Comparison of ENCODE assay signal across 1 cellular context in the genomic region with DNA sequence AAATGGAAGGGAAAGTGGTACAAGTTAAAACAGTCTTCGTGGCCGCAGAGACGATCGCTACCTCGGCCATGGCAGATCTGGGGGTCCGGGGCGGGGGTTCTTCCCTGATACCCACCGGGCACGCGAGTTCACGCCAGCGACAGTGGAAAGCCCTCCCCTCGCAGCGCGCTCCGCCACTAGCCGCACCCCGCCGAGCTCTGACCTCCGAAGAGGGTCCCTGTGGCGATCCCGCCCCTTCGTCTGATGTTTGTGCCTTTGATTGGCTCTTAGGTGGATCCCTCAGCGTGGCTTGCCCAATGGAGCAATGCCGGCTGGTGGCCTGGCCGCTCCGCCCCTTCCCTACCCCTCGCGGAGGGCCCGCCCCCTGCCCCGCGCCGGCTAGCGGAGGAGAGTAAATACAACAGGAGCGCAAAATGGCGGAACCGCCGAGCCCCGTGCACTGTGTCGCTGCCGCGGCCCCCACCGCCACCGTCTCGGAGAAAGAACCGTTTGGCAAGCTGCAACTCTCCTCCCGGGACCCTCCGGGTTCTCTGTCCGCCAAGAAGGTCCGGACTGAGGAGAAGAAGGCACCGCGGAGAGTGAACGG.
TF ChIP-seq lines count a peak whose summit lies in the region.

A gene (plus strand): TSS at position 403 of the 586 bp plus-strand sequence. CDS start 11 bp downstream, at position 414.

TF ChIP-seq in HepG2, 621 proteins besides CTCF, POLR2A, EP300 and RAD21 (continued from another document and continues in another):
- TF ChIP-seq, protein P1, sequence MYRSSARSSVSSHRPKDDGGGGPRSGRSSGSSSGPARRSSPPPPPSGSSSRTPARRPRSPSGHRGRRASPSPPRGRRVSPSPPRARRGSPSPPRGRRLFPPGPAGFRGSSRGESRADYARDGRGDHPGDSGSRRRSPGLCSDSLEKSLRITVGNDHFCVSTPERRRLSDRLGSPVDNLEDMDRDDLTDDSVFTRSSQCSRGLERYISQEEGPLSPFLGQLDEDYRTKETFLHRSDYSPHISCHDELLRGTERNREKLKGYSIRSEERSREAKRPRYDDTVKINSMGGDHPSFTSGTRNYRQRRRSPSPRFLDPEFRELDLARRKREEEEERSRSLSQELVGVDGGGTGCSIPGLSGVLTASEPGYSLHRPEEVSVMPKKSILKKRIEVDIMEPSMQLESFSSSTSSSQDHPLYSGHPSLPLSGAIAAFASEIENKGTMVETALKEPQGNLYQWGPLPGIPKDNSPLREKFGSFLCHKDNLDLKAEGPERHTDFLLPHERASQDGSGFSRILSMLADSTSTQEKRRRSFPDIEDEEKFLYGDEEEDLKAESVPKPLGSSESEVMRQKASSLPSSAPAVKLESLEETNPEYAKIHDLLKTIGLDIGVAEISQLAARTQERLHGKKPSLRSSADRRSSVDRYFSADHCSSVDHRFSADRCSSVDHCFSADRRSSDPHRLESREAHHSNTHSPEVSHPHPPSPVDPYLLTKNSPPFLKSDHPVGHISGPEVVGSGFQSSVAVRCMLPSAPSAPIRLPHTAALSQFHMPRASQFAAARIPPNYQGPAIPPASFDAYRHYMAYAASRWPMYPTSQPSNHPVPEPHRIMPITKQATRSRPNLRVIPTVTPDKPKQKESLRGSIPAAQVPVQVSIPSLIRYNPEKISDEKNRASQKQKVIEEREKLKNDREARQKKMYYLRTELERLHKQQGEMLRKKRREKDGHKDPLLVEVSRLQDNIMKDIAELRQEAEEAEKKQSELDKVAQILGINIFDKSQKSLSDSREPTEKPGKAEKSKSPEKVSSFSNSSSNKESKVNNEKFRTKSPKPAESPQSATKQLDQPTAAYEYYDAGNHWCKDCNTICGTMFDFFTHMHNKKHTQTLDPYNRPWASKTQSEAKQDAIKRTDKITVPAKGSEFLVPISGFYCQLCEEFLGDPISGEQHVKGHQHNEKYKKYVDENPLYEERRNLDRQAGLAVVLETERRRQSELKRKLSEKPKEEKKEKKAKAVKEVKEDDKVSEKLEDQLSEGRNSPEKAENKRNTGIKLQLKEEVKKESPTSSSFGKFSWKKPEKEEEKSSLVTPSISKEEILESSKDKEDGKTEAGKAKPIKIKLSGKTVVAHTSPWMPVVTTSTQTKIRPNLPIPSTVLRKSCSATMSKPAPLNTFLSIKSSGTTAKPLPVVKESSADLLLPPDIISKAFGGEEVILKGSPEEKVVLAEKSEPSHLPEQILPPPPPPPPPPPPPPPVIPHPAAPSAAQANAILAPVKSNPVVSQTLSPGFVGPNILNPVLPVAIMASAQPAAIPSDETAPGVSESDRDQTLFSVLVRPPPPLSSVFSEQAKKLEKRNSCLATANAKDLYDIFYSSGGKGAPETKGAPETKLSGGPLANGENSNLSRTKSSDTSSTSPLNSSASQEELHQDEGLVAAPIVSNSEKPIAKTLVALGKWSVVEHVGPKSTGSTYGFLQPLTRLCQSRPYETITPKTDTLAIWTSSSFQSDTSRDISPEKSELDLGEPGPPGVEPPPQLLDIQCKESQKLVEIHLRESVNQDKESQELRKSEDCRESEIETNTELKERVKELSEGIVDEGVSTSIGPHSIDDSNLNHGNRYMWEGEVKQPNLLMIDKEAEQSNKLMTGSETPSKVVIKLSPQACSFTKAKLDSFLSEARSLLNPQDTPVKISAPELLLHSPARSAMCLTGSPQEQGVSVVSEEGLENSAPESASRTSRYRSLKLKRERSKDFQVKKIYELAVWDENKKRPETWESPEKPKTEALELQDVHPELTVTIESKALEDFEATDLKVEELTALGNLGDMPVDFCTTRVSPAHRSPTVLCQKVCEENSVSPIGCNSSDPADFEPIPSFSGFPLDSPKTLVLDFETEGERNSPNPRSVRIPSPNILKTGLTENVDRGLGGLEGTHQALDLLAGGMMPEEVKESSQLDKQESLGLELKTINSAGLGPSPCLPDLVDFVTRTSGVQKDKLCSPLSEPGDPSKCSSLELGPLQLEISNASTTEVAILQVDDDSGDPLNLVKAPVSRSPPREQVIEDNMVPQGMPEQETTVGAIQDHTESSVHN (CRISPR knock-in tag; IDR thresholded peaks at IDR 0.05) = no peak
- TF ChIP-seq, protein P2, sequence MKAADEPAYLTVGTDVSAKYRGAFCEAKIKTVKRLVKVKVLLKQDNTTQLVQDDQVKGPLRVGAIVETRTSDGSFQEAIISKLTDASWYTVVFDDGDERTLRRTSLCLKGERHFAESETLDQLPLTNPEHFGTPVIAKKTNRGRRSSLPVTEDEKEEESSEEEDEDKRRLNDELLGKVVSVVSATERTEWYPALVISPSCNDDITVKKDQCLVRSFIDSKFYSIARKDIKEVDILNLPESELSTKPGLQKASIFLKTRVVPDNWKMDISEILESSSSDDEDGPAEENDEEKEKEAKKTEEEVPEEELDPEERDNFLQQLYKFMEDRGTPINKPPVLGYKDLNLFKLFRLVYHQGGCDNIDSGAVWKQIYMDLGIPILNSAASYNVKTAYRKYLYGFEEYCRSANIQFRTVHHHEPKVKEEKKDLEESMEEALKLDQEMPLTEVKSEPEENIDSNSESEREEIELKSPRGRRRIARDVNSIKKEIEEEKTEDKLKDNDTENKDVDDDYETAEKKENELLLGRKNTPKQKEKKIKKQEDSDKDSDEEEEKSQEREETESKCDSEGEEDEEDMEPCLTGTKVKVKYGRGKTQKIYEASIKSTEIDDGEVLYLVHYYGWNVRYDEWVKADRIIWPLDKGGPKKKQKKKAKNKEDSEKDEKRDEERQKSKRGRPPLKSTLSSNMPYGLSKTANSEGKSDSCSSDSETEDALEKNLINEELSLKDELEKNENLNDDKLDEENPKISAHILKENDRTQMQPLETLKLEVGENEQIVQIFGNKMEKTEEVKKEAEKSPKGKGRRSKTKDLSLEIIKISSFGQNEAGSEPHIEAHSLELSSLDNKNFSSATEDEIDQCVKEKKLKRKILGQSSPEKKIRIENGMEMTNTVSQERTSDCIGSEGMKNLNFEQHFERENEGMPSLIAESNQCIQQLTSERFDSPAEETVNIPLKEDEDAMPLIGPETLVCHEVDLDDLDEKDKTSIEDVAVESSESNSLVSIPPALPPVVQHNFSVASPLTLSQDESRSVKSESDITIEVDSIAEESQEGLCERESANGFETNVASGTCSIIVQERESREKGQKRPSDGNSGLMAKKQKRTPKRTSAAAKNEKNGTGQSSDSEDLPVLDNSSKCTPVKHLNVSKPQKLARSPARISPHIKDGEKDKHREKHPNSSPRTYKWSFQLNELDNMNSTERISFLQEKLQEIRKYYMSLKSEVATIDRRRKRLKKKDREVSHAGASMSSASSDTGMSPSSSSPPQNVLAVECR (CRISPR knock-in tag; IDR thresholded peaks at IDR 0.05; ENCODE audit: borderline replicate concordance) = no peak; the same call in 1 of the 2 replicates
- no peak for TF ChIP-seq CCAR2 (optimal IDR thresholded peaks at IDR 0.05; ENCODE audit: low read depth, low read length)
- TF ChIP-seq ZNF180 (CRISPR knock-in tag; IDR thresholded peaks at IDR 0.05; ENCODE audit: borderline replicate concordance, low read depth) = no peak
- peak; percentile 76 for TF ChIP-seq CREB1 (IDR thresholded peaks at IDR 0.05)
- peak; percentile 84 for TF ChIP-seq CREB1 (CRISPR knock-in tag; IDR thresholded peaks at IDR 0.05)
- TF ChIP-seq AHR (CRISPR knock-in tag; IDR thresholded peaks at IDR 0.05) = no peak
- TF ChIP-seq ZFYVE20 (CRISPR knock-in tag; IDR thresholded peaks at IDR 0.05; ENCODE audit: borderline replicate concordance, low read depth) = no peak
- TF ChIP-seq, protein P3, sequence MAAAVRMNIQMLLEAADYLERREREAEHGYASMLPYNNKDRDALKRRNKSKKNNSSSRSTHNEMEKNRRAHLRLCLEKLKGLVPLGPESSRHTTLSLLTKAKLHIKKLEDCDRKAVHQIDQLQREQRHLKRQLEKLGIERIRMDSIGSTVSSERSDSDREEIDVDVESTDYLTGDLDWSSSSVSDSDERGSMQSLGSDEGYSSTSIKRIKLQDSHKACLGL (CRISPR knock-in tag; IDR thresholded peaks at IDR 0.05) = peak; percentile 20; the same call in 1 of the 2 replicates
- TF ChIP-seq KLF16 (CRISPR knock-in tag; IDR thresholded peaks at IDR 0.05) = peak; percentile 26 to 74; a peak in 2 of 4 replicates
- TF ChIP-seq TAF1 (CRISPR knock-in tag; IDR thresholded peaks at IDR 0.05) = peak; percentile 96
- no peak for TF ChIP-seq ZNF7 (CRISPR knock-in tag; IDR thresholded peaks at IDR 0.05)
- TF ChIP-seq, protein P4, sequence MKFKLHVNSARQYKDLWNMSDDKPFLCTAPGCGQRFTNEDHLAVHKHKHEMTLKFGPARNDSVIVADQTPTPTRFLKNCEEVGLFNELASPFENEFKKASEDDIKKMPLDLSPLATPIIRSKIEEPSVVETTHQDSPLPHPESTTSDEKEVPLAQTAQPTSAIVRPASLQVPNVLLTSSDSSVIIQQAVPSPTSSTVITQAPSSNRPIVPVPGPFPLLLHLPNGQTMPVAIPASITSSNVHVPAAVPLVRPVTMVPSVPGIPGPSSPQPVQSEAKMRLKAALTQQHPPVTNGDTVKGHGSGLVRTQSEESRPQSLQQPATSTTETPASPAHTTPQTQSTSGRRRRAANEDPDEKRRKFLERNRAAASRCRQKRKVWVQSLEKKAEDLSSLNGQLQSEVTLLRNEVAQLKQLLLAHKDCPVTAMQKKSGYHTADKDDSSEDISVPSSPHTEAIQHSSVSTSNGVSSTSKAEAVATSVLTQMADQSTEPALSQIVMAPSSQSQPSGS (CRISPR knock-in tag; IDR thresholded peaks at IDR 0.05) = peak; percentile 17; the same call in 1 of the 2 replicates
- peak; percentile 50; the same call in 1 of the 2 replicates for TF ChIP-seq ETV5 (CRISPR knock-in tag; IDR thresholded peaks at IDR 0.05; ENCODE audit: borderline replicate concordance)
- TF ChIP-seq, protein P5, sequence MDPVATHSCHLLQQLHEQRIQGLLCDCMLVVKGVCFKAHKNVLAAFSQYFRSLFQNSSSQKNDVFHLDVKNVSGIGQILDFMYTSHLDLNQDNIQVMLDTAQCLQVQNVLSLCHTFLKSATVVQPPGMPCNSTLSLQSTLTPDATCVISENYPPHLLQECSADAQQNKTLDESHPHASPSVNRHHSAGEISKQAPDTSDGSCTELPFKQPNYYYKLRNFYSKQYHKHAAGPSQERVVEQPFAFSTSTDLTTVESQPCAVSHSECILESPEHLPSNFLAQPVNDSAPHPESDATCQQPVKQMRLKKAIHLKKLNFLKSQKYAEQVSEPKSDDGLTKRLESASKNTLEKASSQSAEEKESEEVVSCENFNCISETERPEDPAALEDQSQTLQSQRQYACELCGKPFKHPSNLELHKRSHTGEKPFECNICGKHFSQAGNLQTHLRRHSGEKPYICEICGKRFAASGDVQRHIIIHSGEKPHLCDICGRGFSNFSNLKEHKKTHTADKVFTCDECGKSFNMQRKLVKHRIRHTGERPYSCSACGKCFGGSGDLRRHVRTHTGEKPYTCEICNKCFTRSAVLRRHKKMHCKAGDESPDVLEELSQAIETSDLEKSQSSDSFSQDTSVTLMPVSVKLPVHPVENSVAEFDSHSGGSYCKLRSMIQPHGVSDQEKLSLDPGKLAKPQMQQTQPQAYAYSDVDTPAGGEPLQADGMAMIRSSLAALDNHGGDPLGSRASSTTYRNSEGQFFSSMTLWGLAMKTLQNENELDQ (CRISPR knock-in tag; IDR thresholded peaks at IDR 0.05; ENCODE audit: borderline replicate concordance) = no peak
- TF ChIP-seq ETV6 (CRISPR knock-in tag; conservative IDR thresholded peaks at IDR 0.05) = no peak
- peak; percentile 98 for TF ChIP-seq NFYB (CRISPR knock-in tag; IDR thresholded peaks at IDR 0.05)
- TF ChIP-seq, protein P6, sequence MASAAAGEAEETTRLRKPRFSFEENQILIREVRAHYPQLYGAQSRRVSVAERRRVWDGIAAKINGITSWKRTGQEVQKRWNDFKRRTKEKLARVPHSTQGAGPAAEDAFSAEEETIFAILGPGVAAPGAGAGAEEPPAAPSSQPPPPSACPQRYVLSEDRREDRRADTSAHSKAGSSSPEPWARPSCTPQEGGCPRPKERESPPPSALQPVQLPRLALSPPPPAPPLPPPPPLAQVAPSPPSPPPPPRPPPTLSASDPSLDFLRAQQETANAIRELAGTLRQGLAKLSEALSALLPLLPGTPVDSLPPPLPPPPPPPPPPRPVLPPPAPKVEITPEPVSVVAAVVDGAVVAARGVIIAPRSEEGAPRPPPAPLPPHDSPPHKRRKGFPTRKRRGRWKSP (CRISPR knock-in tag; IDR thresholded peaks at IDR 0.05) = peak; percentile 93
- peak; percentile 81; the same call in 1 of the 2 replicates for TF ChIP-seq ZNF431 (CRISPR knock-in tag; IDR thresholded peaks at IDR 0.05; ENCODE audit: borderline replicate concordance, low read depth)
- TF ChIP-seq HOXD1 (CRISPR knock-in tag; IDR thresholded peaks at IDR 0.05) = no peak
- TF ChIP-seq, protein P7, sequence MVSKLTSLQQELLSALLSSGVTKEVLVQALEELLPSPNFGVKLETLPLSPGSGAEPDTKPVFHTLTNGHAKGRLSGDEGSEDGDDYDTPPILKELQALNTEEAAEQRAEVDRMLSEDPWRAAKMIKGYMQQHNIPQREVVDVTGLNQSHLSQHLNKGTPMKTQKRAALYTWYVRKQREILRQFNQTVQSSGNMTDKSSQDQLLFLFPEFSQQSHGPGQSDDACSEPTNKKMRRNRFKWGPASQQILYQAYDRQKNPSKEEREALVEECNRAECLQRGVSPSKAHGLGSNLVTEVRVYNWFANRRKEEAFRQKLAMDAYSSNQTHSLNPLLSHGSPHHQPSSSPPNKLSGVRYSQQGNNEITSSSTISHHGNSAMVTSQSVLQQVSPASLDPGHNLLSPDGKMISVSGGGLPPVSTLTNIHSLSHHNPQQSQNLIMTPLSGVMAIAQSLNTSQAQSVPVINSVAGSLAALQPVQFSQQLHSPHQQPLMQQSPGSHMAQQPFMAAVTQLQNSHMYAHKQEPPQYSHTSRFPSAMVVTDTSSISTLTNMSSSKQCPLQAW (CRISPR knock-in tag; IDR thresholded peaks at IDR 0.05) = peak; percentile 17; the same call in 1 of the 2 replicates
- TF ChIP-seq, protein P8, sequence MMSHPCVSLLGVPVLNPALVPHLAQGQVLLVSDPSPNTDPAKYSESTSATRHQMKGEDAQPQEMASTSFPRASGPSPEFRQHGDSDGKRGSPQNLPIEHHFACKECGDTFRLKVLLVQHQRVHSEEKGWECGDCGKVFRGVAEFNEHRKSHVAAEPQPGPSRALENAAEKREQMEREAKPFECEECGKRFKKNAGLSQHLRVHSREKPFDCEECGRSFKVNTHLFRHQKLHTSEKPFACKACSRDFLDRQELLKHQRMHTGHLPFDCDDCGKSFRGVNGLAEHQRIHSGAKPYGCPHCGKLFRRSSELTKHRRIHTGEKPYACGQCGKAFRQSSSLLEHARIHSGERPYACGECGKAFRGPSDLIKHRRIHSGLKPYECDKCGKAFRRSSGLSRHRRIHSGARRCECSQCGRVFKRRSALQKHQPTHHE (CRISPR knock-in tag; IDR thresholded peaks at IDR 0.05; ENCODE audit: borderline replicate concordance) = no peak
- TF ChIP-seq FOXA1 (IDR thresholded peaks at IDR 0.05) = no peak
- TF ChIP-seq FOXA1 (CRISPR knock-in tag; IDR thresholded peaks at IDR 0.05) = peak; percentile 85
- TF ChIP-seq BRD4 (CRISPR knock-in tag; IDR thresholded peaks at IDR 0.05) = 0 out of 2 replicates have a peak, but pooled peaks have one; percentile 14
